23 cellular contexts compared by ENCODE assay signal in the genomic region with DNA sequence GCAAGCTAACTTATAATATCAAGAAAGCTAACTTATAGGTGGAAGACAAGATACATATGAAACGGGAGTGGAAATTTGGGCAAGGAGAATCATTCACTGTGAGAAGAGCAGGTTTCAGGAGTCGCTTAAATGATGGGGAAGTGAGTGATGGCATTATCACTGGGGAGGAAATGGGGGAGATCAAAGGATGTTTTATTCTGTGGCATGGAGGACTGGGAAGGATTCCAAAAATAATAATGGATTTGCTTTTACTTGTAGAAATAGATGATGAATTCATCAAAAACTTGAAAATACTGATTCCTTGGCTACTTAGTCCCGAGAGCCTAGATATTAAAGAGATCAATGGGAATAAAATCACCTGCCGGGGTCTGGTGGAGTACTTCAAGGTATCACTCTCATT. TPM values are rescaled to one million over a fixed set of nuclear protein-coding genes. Genes with fewer than 3 reads are reported as not detected.
DNase-seq lines count a peak whose midpoint lies in the region; ATAC-seq and TF ChIP-seq lines count a peak whose summit lies in the region.
"Had no signal": no experiment of that assay in that cellular context is flagged by ENCODE, and none has a peak within 500 bp of the region (broad histone marks: within the 10 kb centered on the region; RNA-seq: fewer than 3 reads in every experiment).

No MANE protein-coding gene starts in this region.

- H3K36me3 Mint-ChIP-seq in WTC11 = no peaks in the 10 kb centered on the region
- H3K36me3 Mint-ChIP-seq in effector memory CD8-positive, alpha-beta T cell (ENCODE audit: insufficient read depth) = no peaks in the 10 kb centered on the region
- H3K36me3 Mint-ChIP-seq: activated CD8-positive, alpha-beta memory T cell treated with anti-CD3 and anti-CD28 coated beads, Interleukin-2, amount 10 ng/mL, durations not matched to agents 7 days and 5 days; CD14-positive monocyte had no signal

- peaks cover 6% of the 10 kb centered on the region; the same call in 1 of the 2 replicates for H3K4me1 ChIP-seq in HEK293 (ENCODE audit: control insufficient read depth, insufficient read depth, low read length)
- H3K4me1 ChIP-seq: gastroesophageal sphincter, lower lobe of right lung, psoas muscle, transverse colon had no signal

- H3K27ac ChIP-seq in HEK293 (ENCODE audit: extremely low read depth, low read depth, low read length) = no peak overlapping the region
- H3K27ac ChIP-seq: gastroesophageal sphincter, lower lobe of right lung, psoas muscle, transverse colon, WERI-Rb-1 had no signal

- ATAC-seq in WTC11 (no peak), HG02623 (IDR thresholded peaks at IDR 0.05; ENCODE audit: unreplicated experiment) (no peak), HG03280 (IDR thresholded peaks at IDR 0.05; ENCODE audit: unreplicated experiment) (no peak)
- no peak for ATAC-seq in effector memory CD8-positive, alpha-beta T cell (replicated peaks)
- ATAC-seq: gastroesophageal sphincter, lower lobe of right lung had no signal

- DNase-seq in WTC11 (ENCODE audit: low spot score) = no peak
- peak; percentile 35 for DNase-seq in epithelial cell of esophagus (ENCODE audit: low read depth)
- peak; percentile 56 for DNase-seq in pons (ENCODE audit: low spot score)
- DNase-seq in COR-L47 (lab: John Stamatoyannopoulos, UW) = no peak
- DNase-seq in effector memory CD8-positive, alpha-beta T cell = no peak
- DNase-seq: activated CD4-positive, alpha-beta T cell treated with anti-CD3 and anti-CD28 coated beads, Interleukin-2, amount 10 ng/mL, durations not matched to agents 7 days and 5 days; activated CD8-positive, alpha-beta memory T cell treated with anti-CD3 and anti-CD28 coated beads, Interleukin-2, amount 10 ng/mL, durations not matched to agents 7 days and 5 days; activated naive CD4-positive, alpha-beta T cell treated with anti-CD3 and anti-CD28 coated beads for 36 hours; activated T-cell treated with anti-CD3 and anti-CD28 coated beads, Interleukin-2, amount 50 U/mL, for 72 hours; amniotic stem cell; central memory CD4-positive, alpha-beta T cell; lower lobe of right lung; NCI-H146; psoas muscle; stimulated activated naive CD8-positive, alpha-beta T cell treated with anti-CD3 and anti-CD28 coated beads, Interleukin-15, amount 100 ng/mL, for 72 hours; transverse colon; WERI-Rb-1 had no signal

- H3K4me3 ChIP-seq in HEK293 (ENCODE audit: low read depth, low read length) = no peak overlapping the region
- no peak overlapping the region for H3K4me3 ChIP-seq in epithelial cell of esophagus (ENCODE audit: low read length)
- H3K4me3 ChIP-seq: gastroesophageal sphincter, K562, lower lobe of right lung, psoas muscle, transverse colon had no signal

- no peaks in the 10 kb centered on the region for H3K9me3 Mint-ChIP-seq in WTC11
- H3K9me3 Mint-ChIP-seq in effector memory CD8-positive, alpha-beta T cell = no peaks in the 10 kb centered on the region
- H3K9me3 Mint-ChIP-seq: activated CD4-positive, alpha-beta T cell treated with anti-CD3 and anti-CD28 coated beads, Interleukin-2, amount 10 ng/mL, durations not matched to agents 7 days and 5 days; activated naive CD4-positive, alpha-beta T cell treated with anti-CD3 and anti-CD28 coated beads for 36 hours; activated T-cell treated with anti-CD3 and anti-CD28 coated beads, Interleukin-2, amount 50 U/mL, for 72 hours; stimulated activated naive CD8-positive, alpha-beta T cell treated with anti-CD3 and anti-CD28 coated beads, Interleukin-15, amount 100 ng/mL, for 72 hours had no signal

- H3K27me3 Mint-ChIP-seq in WTC11 (ENCODE audit: low read depth) = no peaks in the 10 kb centered on the region
- no peaks in the 10 kb centered on the region for H3K27me3 Mint-ChIP-seq in effector memory CD8-positive, alpha-beta T cell
- H3K27me3 Mint-ChIP-seq: activated CD4-positive, alpha-beta T cell treated with anti-CD3 and anti-CD28 coated beads, Interleukin-2, amount 10 ng/mL, durations not matched to agents 7 days and 5 days; stimulated activated naive CD8-positive, alpha-beta T cell treated with anti-CD3 and anti-CD28 coated beads, Interleukin-15, amount 100 ng/mL, for 72 hours had no signal

- no peaks in the 10 kb centered on the region for H3K9me3 ChIP-seq in HEK293 (ENCODE audit: control insufficient read depth, insufficient read depth, low read depth, low read length)
- H3K9me3 ChIP-seq: gastroesophageal sphincter, lower lobe of right lung, psoas muscle, transverse colon had no signal

- CTCF ChIA-PET in HEK293 (lab: Yijun Ruan, JAX) (interaction anchor here (0.7 to 3.0 kb wide), 7 partner anchors 8 to 239 kb away, joined by 3 to 33 read pairs (median 5); no protein-coding TSS in a partner anchor), WTC11 (lab: Charles Lee) (interaction anchor here (1.2 to 2.2 kb wide), 6 partner anchors 8 to 153 kb away, joined by 3 to 12 read pairs (median 6); partner anchors contain the start of gene ATL1)

- POLR2A ChIA-PET in HEK293 (lab: Yijun Ruan, JAX) = no interaction called here
- POLR2A ChIA-PET in WTC11 (lab: Charles Lee) = no interaction called here

- H3K36me3 ChIP-seq in HEK293 (ENCODE audit: control insufficient read depth in 2 of 2, insufficient read depth in 1 of 2, low read length in 2 of 2) = peaks cover 0 to 3% of the 10 kb centered on the region in 2 experiments; a peak in 2 of 3 replicates
- H3K36me3 ChIP-seq: transverse colon had no signal

- 0 out of 2 replicates have a peak overlapping the region, but pooled peaks have one; percentile 2 for H3K27ac Mint-ChIP-seq in WTC11
- H3K27ac Mint-ChIP-seq in effector memory CD8-positive, alpha-beta T cell = no peak overlapping the region
- H3K27ac Mint-ChIP-seq: activated CD4-positive, alpha-beta T cell treated with anti-CD3 and anti-CD28 coated beads, Interleukin-2, amount 10 ng/mL, durations not matched to agents 7 days and 5 days; activated CD8-positive, alpha-beta memory T cell treated with anti-CD3 and anti-CD28 coated beads, Interleukin-2, amount 10 ng/mL, durations not matched to agents 7 days and 5 days; activated naive CD4-positive, alpha-beta T cell treated with anti-CD3 and anti-CD28 coated beads for 36 hours; activated T-cell treated with anti-CD3 and anti-CD28 coated beads, Interleukin-2, amount 50 U/mL, for 72 hours; stimulated activated naive CD8-positive, alpha-beta T cell treated with anti-CD3 and anti-CD28 coated beads, Interleukin-15, amount 100 ng/mL, for 72 hours had no signal

- no peaks in the 10 kb centered on the region for H3K4me1 Mint-ChIP-seq in WTC11
- H3K4me1 Mint-ChIP-seq in effector memory CD8-positive, alpha-beta T cell (ENCODE audit: low read depth in 2 of 2) = no peaks in the 10 kb centered on the region
- H3K4me1 Mint-ChIP-seq: activated CD4-positive, alpha-beta T cell treated with anti-CD3 and anti-CD28 coated beads, Interleukin-2, amount 10 ng/mL, durations not matched to agents 7 days and 5 days; CD14-positive monocyte had no signal

- H3K4me3 Mint-ChIP-seq in WTC11 = no peak overlapping the region
- H3K4me3 Mint-ChIP-seq in effector memory CD8-positive, alpha-beta T cell = no peak overlapping the region
- H3K4me3 Mint-ChIP-seq: activated CD4-positive, alpha-beta T cell treated with anti-CD3 and anti-CD28 coated beads, Interleukin-2, amount 10 ng/mL, durations not matched to agents 7 days and 5 days; activated CD8-positive, alpha-beta memory T cell treated with anti-CD3 and anti-CD28 coated beads, Interleukin-2, amount 10 ng/mL, durations not matched to agents 7 days and 5 days; activated naive CD4-positive, alpha-beta T cell treated with anti-CD3 and anti-CD28 coated beads for 36 hours; activated T-cell treated with anti-CD3 and anti-CD28 coated beads, Interleukin-2, amount 50 U/mL, for 72 hours; CD14-positive monocyte; stimulated activated naive CD8-positive, alpha-beta T cell treated with anti-CD3 and anti-CD28 coated beads, Interleukin-15, amount 100 ng/mL, for 72 hours had no signal

- TF ChIP-seq CTCF in HEK293 (tag by site-specific recombination; IDR thresholded peaks at IDR 0.05) = no peak
- TF ChIP-seq CTCF in WTC11 (IDR thresholded peaks at IDR 0.05) = no peak
- no peak for TF ChIP-seq CTCF in epithelial cell of esophagus (IDR thresholded peaks at IDR 0.05; ENCODE audit: insufficient read depth, low read depth, low read length, missing control alignments)

TF ChIP-seq in HEK293, 187 proteins besides CTCF, POLR2A, EP300 and RAD21:
- TF ChIP-seq ZNF133 (tag by site-specific recombination; IDR thresholded peaks at IDR 0.05) (no peak), PRDM6 (tag by site-specific recombination; IDR thresholded peaks at IDR 0.05) (peak; percentile 22; the same call in 1 of the 2 replicates), ZBTB20 (tag by site-specific recombination; IDR thresholded peaks at IDR 0.05) (peak; percentile 58)

TF ChIP-seq in WTC11, 78 proteins besides CTCF, POLR2A, EP300 and RAD21 (continues in another document):
- TF ChIP-seq, protein P1, sequence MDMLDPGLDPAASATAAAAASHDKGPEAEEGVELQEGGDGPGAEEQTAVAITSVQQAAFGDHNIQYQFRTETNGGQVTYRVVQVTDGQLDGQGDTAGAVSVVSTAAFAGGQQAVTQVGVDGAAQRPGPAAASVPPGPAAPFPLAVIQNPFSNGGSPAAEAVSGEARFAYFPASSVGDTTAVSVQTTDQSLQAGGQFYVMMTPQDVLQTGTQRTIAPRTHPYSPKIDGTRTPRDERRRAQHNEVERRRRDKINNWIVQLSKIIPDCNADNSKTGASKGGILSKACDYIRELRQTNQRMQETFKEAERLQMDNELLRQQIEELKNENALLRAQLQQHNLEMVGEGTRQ (CRISPR knock-in tag; IDR thresholded peaks at IDR 0.05) = no peak
- no peak for TF ChIP-seq SOX15 (CRISPR knock-in tag; IDR thresholded peaks at IDR 0.05)
- no peak for TF ChIP-seq ZSCAN18 (CRISPR knock-in tag; IDR thresholded peaks at IDR 0.05)
- TF ChIP-seq ZNF138 (CRISPR knock-in tag; conservative IDR thresholded peaks at IDR 0.05) = no peak

RNA-seq across cellular contexts. Expression of gene SAV1, which starts 47.8 kb away (rescaled TPM):
- total RNA-seq in WTC11 (2021) = 59.9 to 64.1 TPM (median 61.0 TPM) in 3 replicates

Comparison
In these comparisons a context has a peak if more than half of its experiments do, and no peak if none do; other contexts are left out.
1. DNase-seq: peak in epithelial cell of esophagus (single experiment) and pons (single experiment); none in WTC11 (single experiment), COR-L47 (single experiment) and effector memory CD8-positive, alpha-beta T cell (0 of 3).